ENCODE assay signal across 19 cellular contexts in the genomic region with DNA sequence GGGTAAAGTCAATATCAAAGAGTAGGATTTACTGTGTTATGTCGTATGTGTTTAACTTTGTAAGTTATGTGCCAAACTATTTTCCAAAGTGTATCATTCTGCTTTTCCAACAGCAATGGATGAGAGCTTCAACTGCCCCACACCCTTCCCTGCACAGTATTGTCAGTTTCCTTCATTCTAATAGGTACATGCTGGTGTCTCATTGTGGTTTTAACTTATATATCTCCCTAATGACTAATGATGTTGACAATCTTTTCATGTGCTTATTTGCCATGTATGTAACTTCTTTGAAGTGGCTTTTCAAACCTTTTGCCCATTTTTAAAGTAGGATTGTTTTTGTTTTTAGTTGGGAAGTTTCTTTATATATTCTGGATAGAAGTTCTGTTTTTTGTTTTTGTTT.
"Had no signal": no experiment of that assay in that cellular context is flagged by ENCODE, and none has a peak within 500 bp of the region (broad histone marks: within the 10 kb centered on the region; RNA-seq: fewer than 3 reads in every experiment).

No MANE protein-coding gene starts in this region.

- H3K27ac ChIP-seq: esophagus squamous epithelium, hepatocyte, pancreas, thoracic aorta, upper lobe of left lung had no signal

- H3K27me3 ChIP-seq: esophagus squamous epithelium, hepatocyte, pancreas, upper lobe of left lung had no signal

- H3K36me3 ChIP-seq: pancreas, thoracic aorta had no signal

- H3K4me2 ChIP-seq: hepatocyte had no signal

- H3K4me3 ChIP-seq: esophagus squamous epithelium, hepatocyte, pancreas, thoracic aorta, upper lobe of left lung had no signal

- ATAC-seq: activated CD8-positive, alpha-beta T cell treated with anti-CD3 and anti-CD28 coated beads, Interleukin-2, amount 10 ng/mL, durations not matched to agents 7 days and 5 days; activated T-cell treated with anti-CD3 and anti-CD28 coated beads, Interleukin-2, amount 50 U/mL, for 4 hours; left cardiac atrium; naive thymus-derived CD8-positive, alpha-beta T cell; pancreas; sciatic nerve; stimulated activated memory B cell treated with anti-CD40 and anti-IgM and Interleukin-4, amounts not matched to agents 10 μg/mL and 1 μg/mL and 100 μg/mL, for 72 hours had no signal

- H3K4me3 Mint-ChIP-seq: activated CD4-positive, alpha-beta T cell treated with anti-CD3 and anti-CD28 coated beads, Interleukin-2, amount 10 ng/mL, durations not matched to agents 7 days and 5 days; activated CD8-positive, alpha-beta T cell treated with anti-CD3 and anti-CD28 coated beads, Interleukin-2, amount 10 ng/mL, durations not matched to agents 7 days and 5 days; activated naive CD8-positive, alpha-beta T cell; activated T-cell treated with anti-CD3 and anti-CD28 coated beads, Interleukin-2, amount 50 U/mL, for 4 hours; dendritic cell treated with granulocyte-macrophage colony-stimulating factor and Interleukin-4, amounts not matched to agents 40 ng/mL and 50 ng/mL, for 4 days; stimulated activated memory B cell treated with anti-CD40 and anti-IgM and Interleukin-4, amounts not matched to agents 10 μg/mL and 1 μg/mL and 100 μg/mL, for 72 hours had no signal

- H3K27ac Mint-ChIP-seq: activated CD4-positive, alpha-beta T cell treated with anti-CD3 and anti-CD28 coated beads, Interleukin-2, amount 10 ng/mL, durations not matched to agents 7 days and 5 days; activated CD8-positive, alpha-beta T cell treated with anti-CD3 and anti-CD28 coated beads, Interleukin-2, amount 10 ng/mL, durations not matched to agents 7 days and 5 days; activated naive CD8-positive, alpha-beta T cell; dendritic cell treated with granulocyte-macrophage colony-stimulating factor and Interleukin-4, amounts not matched to agents 40 ng/mL and 50 ng/mL, for 4 days; stimulated activated memory B cell treated with anti-CD40 and anti-IgM and Interleukin-4, amounts not matched to agents 10 μg/mL and 1 μg/mL and 100 μg/mL, for 72 hours had no signal

- H2AFZ ChIP-seq: hepatocyte had no signal

- H3K27me3 Mint-ChIP-seq: activated CD4-positive, alpha-beta T cell treated with anti-CD3 and anti-CD28 coated beads, Interleukin-2, amount 10 ng/mL, durations not matched to agents 7 days and 5 days; activated naive CD8-positive, alpha-beta T cell; dendritic cell treated with granulocyte-macrophage colony-stimulating factor and Interleukin-4, amounts not matched to agents 40 ng/mL and 50 ng/mL, for 4 days; naive thymus-derived CD8-positive, alpha-beta T cell; stimulated activated memory B cell treated with anti-CD40 and anti-IgM and Interleukin-4, amounts not matched to agents 10 μg/mL and 1 μg/mL and 100 μg/mL, for 72 hours had no signal

- H3K9me3 ChIP-seq: pancreas had no signal

- DNase-seq: activated CD4-positive, alpha-beta T cell treated with anti-CD3 and anti-CD28 coated beads, Interleukin-2, amount 10 ng/mL, durations not matched to agents 7 days and 5 days; activated CD4-positive, CD25-positive, alpha-beta regulatory T cell; activated CD8-positive, alpha-beta T cell treated with anti-CD3 and anti-CD28 coated beads, Interleukin-2, amount 10 ng/mL, durations not matched to agents 7 days and 5 days; activated gamma-delta T cell; activated T-cell treated with anti-CD3 and anti-CD28 coated beads, Interleukin-2, amount 50 U/mL, for 4 hours; effector CD8-positive, alpha-beta T cell; esophagus squamous epithelium; left cardiac atrium; naive thymus-derived CD8-positive, alpha-beta T cell; pancreas; stimulated activated CD4-positive, alpha-beta T cell treated with anti-CD3 and anti-CD28 coated beads, Interleukin-4, amount 100 ng/mL, for 24 hours; T-helper 9 cell; upper lobe of left lung had no signal
